ENCODE assay signal across 20 cellular contexts in the genomic region with DNA sequence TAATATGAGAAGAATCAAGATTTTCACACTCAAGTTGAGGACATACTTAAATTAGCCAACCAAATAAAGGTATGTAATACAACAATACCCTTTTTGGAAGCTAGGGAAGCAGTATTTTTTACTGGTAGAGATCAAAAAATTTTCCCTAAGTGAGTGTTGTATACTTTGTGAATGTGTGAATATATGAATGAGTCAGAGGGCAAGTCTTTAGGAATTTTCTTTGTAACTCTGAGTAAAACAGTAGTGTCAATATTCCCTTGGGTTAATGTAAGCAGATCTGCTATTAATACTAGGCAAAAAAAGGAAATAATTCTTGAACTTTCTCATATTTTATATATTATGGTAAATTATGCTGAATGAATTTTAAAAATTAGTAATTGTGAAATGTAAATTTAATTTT.
"Had no signal": no experiment of that assay in that cellular context is flagged by ENCODE, and none has a peak within 500 bp of the region (broad histone marks: within the 10 kb centered on the region; RNA-seq: fewer than 3 reads in every experiment).

No MANE protein-coding gene starts in this region.

- FAIRE-seq: keratinocyte, urothelium cell line had no signal

- ATAC-seq: effector memory CD8-positive, alpha-beta T cell; gastrocnemius medialis; naive thymus-derived CD8-positive, alpha-beta T cell; pancreas; right lobe of liver; stimulated activated naive B cell treated with anti-CD40 and anti-IgM and Interleukin-4, amounts not matched to agents 10 μg/mL and 1 μg/mL and 100 μg/mL, for 72 hours had no signal

- DNase-seq: cortex of kidney; effector memory CD8-positive, alpha-beta T cell; gastrocnemius medialis; head of caudate nucleus; mesendoderm; naive thymus-derived CD8-positive, alpha-beta T cell; nephron progenitor cell; nucleus accumbens; pancreas; right lobe of liver; small intestine; stimulated activated CD4-positive, alpha-beta T cell treated with anti-CD3 and anti-CD28 coated beads, Interleukin-15, amount 100 ng/mL, for 24 hours; stimulated activated CD4-positive, alpha-beta T cell treated with anti-CD3 and anti-CD28 coated beads, Interleukin-2, amount 100 ng/mL, for 48 hours; stimulated activated naive B cell treated with anti-CD40 and anti-IgM and Interleukin-4, amounts not matched to agents 10 μg/mL and 1 μg/mL and 100 μg/mL, for 72 hours; upper lobe of left lung had no signal

- H3K27ac ChIP-seq: gastrocnemius medialis, pancreas, right lobe of liver, thoracic aorta, tibial nerve, upper lobe of left lung had no signal

- H3K36me3 ChIP-seq: gastrocnemius medialis, pancreas, right lobe of liver, thoracic aorta, tibial nerve, upper lobe of left lung had no signal

- H3K4me3 ChIP-seq: gastrocnemius medialis, lung, pancreas, right lobe of liver, thoracic aorta, tibial nerve, upper lobe of left lung had no signal

- H3K4me1 ChIP-seq: gastrocnemius medialis, right lobe of liver, tibial nerve, upper lobe of left lung had no signal

- H3K27me3 ChIP-seq: gastrocnemius medialis, pancreas, right lobe of liver, tibial nerve, upper lobe of left lung had no signal

- H3K9me3 ChIP-seq: gastrocnemius medialis, pancreas, right lobe of liver, thoracic aorta, tibial nerve, upper lobe of left lung had no signal
